ENCODE assay signal across 27 cellular contexts in genomic region chr1:224767031-224767430, GRCh38.
DNase-seq lines count a peak whose midpoint lies in the region; ATAC-seq and TF ChIP-seq lines count a peak whose summit lies in the region.
"Had no signal": no experiment of that assay in that cellular context is flagged by ENCODE, and none has a peak within 500 bp of the region (broad histone marks: within the 10 kb centered on the region; RNA-seq: fewer than 3 reads in every experiment).

No MANE protein-coding gene starts in this region.

- no peaks in the 10 kb centered on the region for H3K9me3 Mint-ChIP-seq in endodermal cell
- H3K9me3 Mint-ChIP-seq: CD8-positive, alpha-beta memory T cell; IgD-negative memory B cell had no signal

- no peaks in the 10 kb centered on the region for H3K36me3 Mint-ChIP-seq in endodermal cell (ENCODE audit: low read depth)
- H3K36me3 Mint-ChIP-seq: CD14-positive monocyte; CD8-positive, alpha-beta memory T cell had no signal

- no peak for ATAC-seq in HG02642 (IDR thresholded peaks at IDR 0.05; ENCODE audit: poor library complexity, unreplicated experiment)
- ATAC-seq: PC-3, SK-N-SH treated with all-trans-retinoic acid at 6 μM for 48 hours had no signal

- no peak overlapping the region for H3K4me3 Mint-ChIP-seq in endodermal cell
- H3K4me3 Mint-ChIP-seq: CD14-positive monocyte; CD8-positive, alpha-beta memory T cell; IgD-negative memory B cell had no signal

- no peaks in the 10 kb centered on the region for H3K9me3 ChIP-seq in endodermal cell (ENCODE audit: control insufficient read depth, low read length)
- no peaks in the 10 kb centered on the region for H3K9me3 ChIP-seq in testis
- H3K9me3 ChIP-seq: BE2C, SJCRH30 had no signal

- TF ChIP-seq CTCF in endodermal cell (conservative IDR thresholded peaks at IDR 0.05) (no peak), testis (IDR thresholded peaks at IDR 0.05) (no peak)

- DNase-seq in NCI-H1105 treated with DMSO at 0.1 percent for 48 hours (lab: John Stamatoyannopoulos, UW) (peak; percentile 40), NCI-H1105 (lab: John Stamatoyannopoulos, UW) (no peak), endodermal cell (peak; percentile 32), nucleus accumbens (lab: John Stamatoyannopoulos, UW) (peak in 34 of 56 donors; percentile 2 to 72 (median 18)), GM19240 (ENCODE audit: insufficient read length, low spot score) (no peak), testis (no peak)
- DNase-seq in stimulated activated CD4-positive, alpha-beta T cell treated with anti-CD3 and anti-CD28 coated beads, Interleukin-2, amount 100 ng/mL, for 24 hours = no peak
- DNase-seq: BE2C; Calu3; CD8-positive, alpha-beta memory T cell; H7; MM.1S; NCI-H187; NCI-H2081 treated with DMSO at 0.1 percent for 48 hours; NCI-H2171; NCI-H226; NCI-H510A; NCI-H69; NK-92 treated with Interleukin-12 subunit alpha and Interleukin-12 subunit beta, amount 100 ng/mL, for 24 hours; PC-3; SJCRH30 had no signal

- H3K4me1 ChIP-seq in endodermal cell (ENCODE audit: control insufficient read depth, insufficient read depth, low read length) (no peaks in the 10 kb centered on the region), testis (no peaks in the 10 kb centered on the region)
- H3K4me1 ChIP-seq: BE2C had no signal

- H3K4me3 ChIP-seq in endodermal cell (ENCODE audit: low read length) (no peak overlapping the region), testis (no peak overlapping the region)
- H3K4me3 ChIP-seq: SJCRH30 had no signal

- peaks cover 19% of the 10 kb centered on the region for H3K27me3 Mint-ChIP-seq in endodermal cell (ENCODE audit: insufficient read depth)

- H3K27me3 ChIP-seq in endodermal cell (ENCODE audit: control insufficient read depth, insufficient read depth, low read length, poor library complexity, severe bottlenecking) (peaks cover 5% of the 10 kb centered on the region), testis (no peaks in the 10 kb centered on the region)
- H3K27me3 ChIP-seq: BE2C, SJCRH30 had no signal

- intact Hi-C loops in testis (cut with DNase I; ENCODE audit: low total_unique reads) = no loop called here

- no peak for TF ChIP-seq POLR2A in testis (IDR thresholded peaks at IDR 0.05)

- peaks cover 14% of the 10 kb centered on the region for H3K4me1 Mint-ChIP-seq in endodermal cell
- H3K4me1 Mint-ChIP-seq: CD14-positive monocyte; CD8-positive, alpha-beta memory T cell; IgD-negative memory B cell had no signal

- no peak overlapping the region for H3K9ac ChIP-seq in endodermal cell (ENCODE audit: extremely low read depth, low read length, poor library complexity, severe bottlenecking)
- H3K9ac ChIP-seq: KMS-11 had no signal

- H3K27ac ChIP-seq in endodermal cell (ENCODE audit: low read depth, low read length) (no peak overlapping the region), testis (no peak overlapping the region)
- H3K27ac ChIP-seq: 22Rv1, KMS-11, SJCRH30 had no signal

- no peak overlapping the region for H3K27ac Mint-ChIP-seq in endodermal cell
- H3K27ac Mint-ChIP-seq: CD14-positive monocyte; CD8-positive, alpha-beta memory T cell had no signal

- 81 to 96% methylated on average over 3 of the region's 3 CpGs for WGBS in endodermal cell (ENCODE audit: insufficient coverage in 1 of 2, insufficient read length in 1 of 2), 2 experiments
- 65 to 67% methylated on average over 3 of the region's 3 CpGs for WGBS in testis, 2 donors

- no peaks in the 10 kb centered on the region for H3K36me3 ChIP-seq in endodermal cell (ENCODE audit: control insufficient read depth, insufficient read depth, low read length)
- H3K36me3 ChIP-seq in testis (ENCODE audit: low read depth, missing control alignments) = no peaks in the 10 kb centered on the region
- H3K36me3 ChIP-seq: BE2C, SJCRH30 had no signal

Comparison
In these comparisons a context has a peak if more than half of its experiments do, and no peak if none do; other contexts are left out.
1. DNase-seq: peak in NCI-H1105 treated with DMSO at 0.1 percent for 48 hours (single experiment), endodermal cell (single experiment) and nucleus accumbens (34 of 56); none in NCI-H1105 (single experiment), GM19240 (single experiment), stimulated activated CD4-positive, alpha-beta T cell treated with anti-CD3 and anti-CD28 coated beads, Interleukin-2, amount 100 ng/mL, for 24 hours (0 of 2) and testis (single experiment).